1 cellular context compared by ENCODE assay signal in the genomic region with DNA sequence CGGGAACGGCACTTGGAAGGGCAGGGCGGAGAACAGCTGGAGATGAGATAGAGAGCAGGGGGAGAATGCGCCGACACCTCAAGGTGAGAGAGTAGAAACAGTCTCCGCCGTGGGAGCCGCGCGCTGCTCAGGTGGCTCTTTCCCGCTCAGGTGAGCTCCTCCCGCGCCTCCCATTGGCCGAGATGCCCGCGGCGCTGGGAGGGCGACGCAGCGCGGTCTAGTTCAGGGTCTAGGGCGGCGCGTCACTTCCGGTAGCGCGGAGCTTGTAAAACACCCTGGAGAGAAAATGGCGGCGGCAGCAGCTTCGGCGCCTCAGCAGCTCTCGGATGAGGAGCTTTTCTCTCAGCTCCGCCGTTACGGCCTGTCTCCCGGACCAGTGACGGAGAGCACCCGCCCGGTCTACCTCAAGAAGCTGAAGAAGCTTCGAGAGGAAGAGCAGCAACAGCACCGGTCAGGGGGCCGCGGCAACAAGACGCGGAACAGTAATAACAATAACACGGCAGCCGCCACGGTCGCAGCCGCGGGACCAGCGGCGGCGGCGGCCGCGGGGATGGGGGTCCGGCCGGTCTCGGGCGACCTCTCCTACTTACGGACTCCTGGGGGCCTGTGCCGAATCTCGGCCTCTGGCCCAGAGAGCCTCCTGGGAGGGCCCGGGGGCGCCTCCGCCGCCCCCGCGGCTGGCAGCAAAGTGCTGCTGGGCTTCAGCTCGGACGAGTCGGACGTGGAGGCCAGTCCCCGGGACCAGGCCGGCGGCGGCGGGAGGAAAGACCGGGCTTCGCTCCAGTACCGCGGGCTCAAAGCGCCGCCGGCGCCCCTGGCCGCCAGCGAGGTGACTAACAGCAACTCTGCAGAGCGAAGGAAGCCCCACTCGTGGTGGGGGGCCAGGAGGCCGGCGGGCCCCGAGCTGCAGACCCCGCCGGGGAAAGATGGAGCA.
TF ChIP-seq lines count a peak whose summit lies in the region.

A gene (plus strand): TSS at position 273 of the 934 bp plus-strand sequence. CDS start 14 bp downstream, at position 287.

TF ChIP-seq in GM12878, 131 proteins besides CTCF, POLR2A, EP300 and RAD21 (continued from another document and continues in another):
- TF ChIP-seq, protein P1, sequence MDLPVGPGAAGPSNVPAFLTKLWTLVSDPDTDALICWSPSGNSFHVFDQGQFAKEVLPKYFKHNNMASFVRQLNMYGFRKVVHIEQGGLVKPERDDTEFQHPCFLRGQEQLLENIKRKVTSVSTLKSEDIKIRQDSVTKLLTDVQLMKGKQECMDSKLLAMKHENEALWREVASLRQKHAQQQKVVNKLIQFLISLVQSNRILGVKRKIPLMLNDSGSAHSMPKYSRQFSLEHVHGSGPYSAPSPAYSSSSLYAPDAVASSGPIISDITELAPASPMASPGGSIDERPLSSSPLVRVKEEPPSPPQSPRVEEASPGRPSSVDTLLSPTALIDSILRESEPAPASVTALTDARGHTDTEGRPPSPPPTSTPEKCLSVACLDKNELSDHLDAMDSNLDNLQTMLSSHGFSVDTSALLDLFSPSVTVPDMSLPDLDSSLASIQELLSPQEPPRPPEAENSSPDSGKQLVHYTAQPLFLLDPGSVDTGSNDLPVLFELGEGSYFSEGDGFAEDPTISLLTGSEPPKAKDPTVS (IDR thresholded peaks at IDR 0.05; ENCODE audit: low read depth, low read length) = no peak
- peak; percentile 19; the same call in 1 of the 2 replicates for TF ChIP-seq NRF1 (conservative IDR thresholded peaks at IDR 0.05; ENCODE audit: low read depth, low read length)
- no peak for TF ChIP-seq ZNF384 (IDR thresholded peaks at IDR 0.05; ENCODE audit: borderline replicate concordance, low read depth, low read length)
- peak; percentile 61 for TF ChIP-seq HDAC6 (IDR thresholded peaks at IDR 0.05; ENCODE audit: unreplicated experiment)
- TF ChIP-seq ETV6 (conservative IDR thresholded peaks at IDR 0.05 in 1 of 2, IDR thresholded peaks at IDR 0.05 in 1 of 2; ENCODE audit: borderline replicate concordance in 1 of 2, low read depth in 1 of 2) = 0 out of 4 replicates have a peak, but pooled peaks of 1 of the 2 experiments have one; percentile 18
- TF ChIP-seq, protein P2, sequence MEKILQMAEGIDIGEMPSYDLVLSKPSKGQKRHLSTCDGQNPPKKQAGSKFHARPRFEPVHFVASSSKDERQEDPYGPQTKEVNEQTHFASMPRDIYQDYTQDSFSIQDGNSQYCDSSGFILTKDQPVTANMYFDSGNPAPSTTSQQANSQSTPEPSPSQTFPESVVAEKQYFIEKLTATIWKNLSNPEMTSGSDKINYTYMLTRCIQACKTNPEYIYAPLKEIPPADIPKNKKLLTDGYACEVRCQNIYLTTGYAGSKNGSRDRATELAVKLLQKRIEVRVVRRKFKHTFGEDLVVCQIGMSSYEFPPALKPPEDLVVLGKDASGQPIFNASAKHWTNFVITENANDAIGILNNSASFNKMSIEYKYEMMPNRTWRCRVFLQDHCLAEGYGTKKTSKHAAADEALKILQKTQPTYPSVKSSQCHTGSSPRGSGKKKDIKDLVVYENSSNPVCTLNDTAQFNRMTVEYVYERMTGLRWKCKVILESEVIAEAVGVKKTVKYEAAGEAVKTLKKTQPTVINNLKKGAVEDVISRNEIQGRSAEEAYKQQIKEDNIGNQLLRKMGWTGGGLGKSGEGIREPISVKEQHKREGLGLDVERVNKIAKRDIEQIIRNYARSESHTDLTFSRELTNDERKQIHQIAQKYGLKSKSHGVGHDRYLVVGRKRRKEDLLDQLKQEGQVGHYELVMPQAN (conservative IDR thresholded peaks at IDR 0.05) = peak; percentile 67
- TF ChIP-seq NFIC (IDR thresholded peaks at IDR 0.05; ENCODE audit: low read depth, low read length) = no peak
- TF ChIP-seq TAF1 (IDR thresholded peaks at IDR 0.05; ENCODE audit: borderline replicate concordance, low read depth, low read length) = peak; percentile 97
- TF ChIP-seq PAX5 (IDR thresholded peaks at IDR 0.05; ENCODE audit: borderline replicate concordance, low read depth, low read length) = no peak
- peak; percentile 43 for TF ChIP-seq SP1 (IDR thresholded peaks at IDR 0.05; ENCODE audit: low read depth, low read length)
- peak; percentile 83 for TF ChIP-seq GABPA (IDR thresholded peaks at IDR 0.05; ENCODE audit: low read depth)
- TF ChIP-seq CBX5 (IDR thresholded peaks at IDR 0.05; ENCODE audit: low read depth) = 0 out of 2 replicates have a peak, but pooled peaks have one; percentile 64
- peak; percentile 45; the same call in 1 of the 2 replicates for TF ChIP-seq EED (IDR thresholded peaks at IDR 0.05; ENCODE audit: low read depth)
- TF ChIP-seq, protein P3, sequence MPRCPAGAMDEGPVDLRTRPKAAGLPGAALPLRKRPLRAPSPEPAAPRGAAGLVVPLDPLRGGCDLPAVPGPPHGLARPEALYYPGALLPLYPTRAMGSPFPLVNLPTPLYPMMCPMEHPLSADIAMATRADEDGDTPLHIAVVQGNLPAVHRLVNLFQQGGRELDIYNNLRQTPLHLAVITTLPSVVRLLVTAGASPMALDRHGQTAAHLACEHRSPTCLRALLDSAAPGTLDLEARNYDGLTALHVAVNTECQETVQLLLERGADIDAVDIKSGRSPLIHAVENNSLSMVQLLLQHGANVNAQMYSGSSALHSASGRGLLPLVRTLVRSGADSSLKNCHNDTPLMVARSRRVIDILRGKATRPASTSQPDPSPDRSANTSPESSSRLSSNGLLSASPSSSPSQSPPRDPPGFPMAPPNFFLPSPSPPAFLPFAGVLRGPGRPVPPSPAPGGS (IDR thresholded peaks at IDR 0.05; ENCODE audit: borderline replicate concordance, insufficient read depth, low read depth, low read length, poor library complexity, severe bottlenecking) = peak; percentile 41
- TF ChIP-seq CEBPB (IDR thresholded peaks at IDR 0.05; ENCODE audit: borderline replicate concordance in 1 of 2, low read depth in 2 of 2, low read length in 2 of 2) = no peak
- peak; percentile 95 for TF ChIP-seq POLR2AphosphoS5 (IDR thresholded peaks at IDR 0.05; ENCODE audit: low read length)
- no peak for TF ChIP-seq KAT2A (conservative IDR thresholded peaks at IDR 0.05; ENCODE audit: control insufficient read depth, low read depth, low read length)
- peak; percentile 98; the same call in 1 of the 2 replicates for TF ChIP-seq RB1 (IDR thresholded peaks at IDR 0.05; ENCODE audit: borderline replicate concordance)
- peak; percentile 62; the same call in 1 of the 2 replicates for TF ChIP-seq MXI1 (IDR thresholded peaks at IDR 0.05; ENCODE audit: low read depth, low read length)
- TF ChIP-seq SIX5 (IDR thresholded peaks at IDR 0.05; ENCODE audit: low read depth, low read length, severe bottlenecking) = no peak
- peak; percentile 34 for TF ChIP-seq RUNX3 (IDR thresholded peaks at IDR 0.05; ENCODE audit: low read length)
- no peak for TF ChIP-seq SMC3 (IDR thresholded peaks at IDR 0.05; ENCODE audit: borderline replicate concordance, low read length)
- TF ChIP-seq CHD1 (IDR thresholded peaks at IDR 0.05; ENCODE audit: low read depth, low read length) = no peak
- peak; percentile 99 for TF ChIP-seq YY1 (IDR thresholded peaks at IDR 0.05; ENCODE audit: low read depth, low read length)
- TF ChIP-seq, protein P4, sequence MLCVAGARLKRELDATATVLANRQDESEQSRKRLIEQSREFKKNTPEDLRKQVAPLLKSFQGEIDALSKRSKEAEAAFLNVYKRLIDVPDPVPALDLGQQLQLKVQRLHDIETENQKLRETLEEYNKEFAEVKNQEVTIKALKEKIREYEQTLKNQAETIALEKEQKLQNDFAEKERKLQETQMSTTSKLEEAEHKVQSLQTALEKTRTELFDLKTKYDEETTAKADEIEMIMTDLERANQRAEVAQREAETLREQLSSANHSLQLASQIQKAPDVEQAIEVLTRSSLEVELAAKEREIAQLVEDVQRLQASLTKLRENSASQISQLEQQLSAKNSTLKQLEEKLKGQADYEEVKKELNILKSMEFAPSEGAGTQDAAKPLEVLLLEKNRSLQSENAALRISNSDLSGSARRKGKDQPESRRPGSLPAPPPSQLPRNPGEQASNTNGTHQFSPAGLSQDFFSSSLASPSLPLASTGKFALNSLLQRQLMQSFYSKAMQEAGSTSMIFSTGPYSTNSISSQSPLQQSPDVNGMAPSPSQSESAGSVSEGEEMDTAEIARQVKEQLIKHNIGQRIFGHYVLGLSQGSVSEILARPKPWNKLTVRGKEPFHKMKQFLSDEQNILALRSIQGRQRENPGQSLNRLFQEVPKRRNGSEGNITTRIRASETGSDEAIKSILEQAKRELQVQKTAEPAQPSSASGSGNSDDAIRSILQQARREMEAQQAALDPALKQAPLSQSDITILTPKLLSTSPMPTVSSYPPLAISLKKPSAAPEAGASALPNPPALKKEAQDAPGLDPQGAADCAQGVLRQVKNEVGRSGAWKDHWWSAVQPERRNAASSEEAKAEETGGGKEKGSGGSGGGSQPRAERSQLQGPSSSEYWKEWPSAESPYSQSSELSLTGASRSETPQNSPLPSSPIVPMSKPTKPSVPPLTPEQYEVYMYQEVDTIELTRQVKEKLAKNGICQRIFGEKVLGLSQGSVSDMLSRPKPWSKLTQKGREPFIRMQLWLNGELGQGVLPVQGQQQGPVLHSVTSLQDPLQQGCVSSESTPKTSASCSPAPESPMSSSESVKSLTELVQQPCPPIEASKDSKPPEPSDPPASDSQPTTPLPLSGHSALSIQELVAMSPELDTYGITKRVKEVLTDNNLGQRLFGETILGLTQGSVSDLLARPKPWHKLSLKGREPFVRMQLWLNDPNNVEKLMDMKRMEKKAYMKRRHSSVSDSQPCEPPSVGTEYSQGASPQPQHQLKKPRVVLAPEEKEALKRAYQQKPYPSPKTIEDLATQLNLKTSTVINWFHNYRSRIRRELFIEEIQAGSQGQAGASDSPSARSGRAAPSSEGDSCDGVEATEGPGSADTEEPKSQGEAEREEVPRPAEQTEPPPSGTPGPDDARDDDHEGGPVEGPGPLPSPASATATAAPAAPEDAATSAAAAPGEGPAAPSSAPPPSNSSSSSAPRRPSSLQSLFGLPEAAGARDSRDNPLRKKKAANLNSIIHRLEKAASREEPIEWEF (IDR thresholded peaks at IDR 0.05; ENCODE audit: insufficient replicate concordance, low read depth, low read length) = no peak
- no peak for TF ChIP-seq ZSCAN29 (IDR thresholded peaks at IDR 0.05)
- no peak for TF ChIP-seq ZNF207 (IDR thresholded peaks at IDR 0.05; ENCODE audit: borderline replicate concordance)
- TF ChIP-seq CBFB (IDR thresholded peaks at IDR 0.05; ENCODE audit: low read depth) = peak; percentile 71; the same call in 1 of the 2 replicates
- TF ChIP-seq HDGF (IDR thresholded peaks at IDR 0.05) = peak; percentile 93
- TF ChIP-seq STAT1 (conservative IDR thresholded peaks at IDR 0.05) = no peak
- TF ChIP-seq LARP7 (IDR thresholded peaks at IDR 0.05) = 0 out of 2 replicates have a peak, but pooled peaks have one; percentile 16
- no peak for TF ChIP-seq SREBF2 (IDR thresholded peaks at IDR 0.05; ENCODE audit: low read length)
- no peak for TF ChIP-seq STAT3 (IDR thresholded peaks at IDR 0.05; ENCODE audit: low read depth, low read length)
- no peak for TF ChIP-seq ZNF217 (IDR thresholded peaks at IDR 0.05)
- peak; percentile 90; the same call in 1 of the 2 replicates for TF ChIP-seq ASH2L (IDR thresholded peaks at IDR 0.05; ENCODE audit: borderline replicate concordance, low read depth)
- peak; percentile 96 for TF ChIP-seq CREB1 (IDR thresholded peaks at IDR 0.05; ENCODE audit: low read depth)
- TF ChIP-seq HDAC2 (IDR thresholded peaks at IDR 0.05) = no peak
- peak; percentile 86 for TF ChIP-seq SMAD5 (IDR thresholded peaks at IDR 0.05; ENCODE audit: low read depth)
- TF ChIP-seq IKZF2 (IDR thresholded peaks at IDR 0.05) = peak in 1 of 2 experiments; percentile 53; a peak in 2 of 4 replicates
- TF ChIP-seq, protein P5, sequence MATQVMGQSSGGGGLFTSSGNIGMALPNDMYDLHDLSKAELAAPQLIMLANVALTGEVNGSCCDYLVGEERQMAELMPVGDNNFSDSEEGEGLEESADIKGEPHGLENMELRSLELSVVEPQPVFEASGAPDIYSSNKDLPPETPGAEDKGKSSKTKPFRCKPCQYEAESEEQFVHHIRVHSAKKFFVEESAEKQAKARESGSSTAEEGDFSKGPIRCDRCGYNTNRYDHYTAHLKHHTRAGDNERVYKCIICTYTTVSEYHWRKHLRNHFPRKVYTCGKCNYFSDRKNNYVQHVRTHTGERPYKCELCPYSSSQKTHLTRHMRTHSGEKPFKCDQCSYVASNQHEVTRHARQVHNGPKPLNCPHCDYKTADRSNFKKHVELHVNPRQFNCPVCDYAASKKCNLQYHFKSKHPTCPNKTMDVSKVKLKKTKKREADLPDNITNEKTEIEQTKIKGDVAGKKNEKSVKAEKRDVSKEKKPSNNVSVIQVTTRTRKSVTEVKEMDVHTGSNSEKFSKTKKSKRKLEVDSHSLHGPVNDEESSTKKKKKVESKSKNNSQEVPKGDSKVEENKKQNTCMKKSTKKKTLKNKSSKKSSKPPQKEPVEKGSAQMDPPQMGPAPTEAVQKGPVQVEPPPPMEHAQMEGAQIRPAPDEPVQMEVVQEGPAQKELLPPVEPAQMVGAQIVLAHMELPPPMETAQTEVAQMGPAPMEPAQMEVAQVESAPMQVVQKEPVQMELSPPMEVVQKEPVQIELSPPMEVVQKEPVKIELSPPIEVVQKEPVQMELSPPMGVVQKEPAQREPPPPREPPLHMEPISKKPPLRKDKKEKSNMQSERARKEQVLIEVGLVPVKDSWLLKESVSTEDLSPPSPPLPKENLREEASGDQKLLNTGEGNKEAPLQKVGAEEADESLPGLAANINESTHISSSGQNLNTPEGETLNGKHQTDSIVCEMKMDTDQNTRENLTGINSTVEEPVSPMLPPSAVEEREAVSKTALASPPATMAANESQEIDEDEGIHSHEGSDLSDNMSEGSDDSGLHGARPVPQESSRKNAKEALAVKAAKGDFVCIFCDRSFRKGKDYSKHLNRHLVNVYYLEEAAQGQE (IDR thresholded peaks at IDR 0.05; ENCODE audit: low read depth, low read length) = no peak
- TF ChIP-seq EGR1 (IDR thresholded peaks at IDR 0.05; ENCODE audit: borderline replicate concordance in 1 of 2, low read depth in 2 of 2, low read length in 2 of 2) = peak in 1 of 2 experiments; percentile 59; a peak in 1 of 3 replicates
- no peak for TF ChIP-seq NFXL1 (IDR thresholded peaks at IDR 0.05; ENCODE audit: borderline replicate concordance)
- no peak for TF ChIP-seq SUPT20H (IDR thresholded peaks at IDR 0.05; ENCODE audit: borderline replicate concordance, control insufficient read depth, low read depth, low read length)
- TF ChIP-seq NR2C1 (IDR thresholded peaks at IDR 0.05) = peak; percentile 37; the same call in 1 of the 2 replicates
- TF ChIP-seq ZBED1 (IDR thresholded peaks at IDR 0.05; ENCODE audit: borderline replicate concordance) = no peak
- no peak for TF ChIP-seq BRCA1 (IDR thresholded peaks at IDR 0.05; ENCODE audit: low read depth, low read length)
- TF ChIP-seq, protein P6, sequence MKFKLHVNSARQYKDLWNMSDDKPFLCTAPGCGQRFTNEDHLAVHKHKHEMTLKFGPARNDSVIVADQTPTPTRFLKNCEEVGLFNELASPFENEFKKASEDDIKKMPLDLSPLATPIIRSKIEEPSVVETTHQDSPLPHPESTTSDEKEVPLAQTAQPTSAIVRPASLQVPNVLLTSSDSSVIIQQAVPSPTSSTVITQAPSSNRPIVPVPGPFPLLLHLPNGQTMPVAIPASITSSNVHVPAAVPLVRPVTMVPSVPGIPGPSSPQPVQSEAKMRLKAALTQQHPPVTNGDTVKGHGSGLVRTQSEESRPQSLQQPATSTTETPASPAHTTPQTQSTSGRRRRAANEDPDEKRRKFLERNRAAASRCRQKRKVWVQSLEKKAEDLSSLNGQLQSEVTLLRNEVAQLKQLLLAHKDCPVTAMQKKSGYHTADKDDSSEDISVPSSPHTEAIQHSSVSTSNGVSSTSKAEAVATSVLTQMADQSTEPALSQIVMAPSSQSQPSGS (IDR thresholded peaks at IDR 0.05; ENCODE audit: low read length) = 0 out of 2 replicates have a peak, but pooled peaks have one; percentile 28
- TF ChIP-seq SREBF1 (IDR thresholded peaks at IDR 0.05; ENCODE audit: low read length) = no peak
- TF ChIP-seq SMAD1 (IDR thresholded peaks at IDR 0.05; ENCODE audit: low read depth, partially characterized antibody) = peak; percentile 6
- TF ChIP-seq IKZF1 (conservative IDR thresholded peaks at IDR 0.05) = peak; percentile 57
